In the genomic region with DNA sequence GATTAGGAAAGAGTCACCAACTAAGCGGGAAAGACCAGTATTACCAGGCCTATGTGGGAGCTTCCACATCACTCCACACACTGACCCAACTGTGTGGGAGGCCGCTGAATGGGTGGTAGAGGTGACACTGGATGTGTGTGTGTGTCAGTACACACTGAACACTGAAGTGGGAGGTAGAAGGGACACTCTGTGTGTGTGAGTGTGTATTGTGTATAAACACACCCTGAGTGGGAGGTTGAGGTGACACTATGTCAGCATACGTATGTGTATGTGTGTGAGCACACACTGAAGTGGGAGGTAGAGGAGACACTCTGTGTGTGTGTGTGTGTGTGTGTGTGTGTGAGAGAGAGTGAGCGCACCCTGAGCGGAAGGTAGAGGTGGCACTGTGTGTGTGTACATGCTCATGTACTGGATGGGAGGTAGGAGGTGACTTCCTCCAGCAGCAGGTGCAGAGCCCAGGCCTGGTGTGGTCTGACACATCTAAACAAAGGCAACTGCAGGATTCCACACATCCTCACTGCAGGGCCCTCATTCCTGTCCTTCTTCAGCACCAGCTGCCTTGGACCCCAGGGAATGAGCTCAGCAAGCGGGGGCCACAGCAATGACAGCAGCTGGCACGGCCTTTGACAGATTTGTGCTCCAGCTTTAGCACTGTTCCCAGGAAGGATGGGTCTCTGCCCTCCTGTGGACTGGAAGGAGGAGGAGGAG, we compare ENCODE assay signal across 1 cellular context.
TF ChIP-seq lines count a peak whose summit lies in the region.

No MANE protein-coding gene starts in this region.

TF ChIP-seq in HEK293, 187 proteins besides CTCF, POLR2A, EP300 and RAD21 (continued from another document):
- TF ChIP-seq, protein P1, sequence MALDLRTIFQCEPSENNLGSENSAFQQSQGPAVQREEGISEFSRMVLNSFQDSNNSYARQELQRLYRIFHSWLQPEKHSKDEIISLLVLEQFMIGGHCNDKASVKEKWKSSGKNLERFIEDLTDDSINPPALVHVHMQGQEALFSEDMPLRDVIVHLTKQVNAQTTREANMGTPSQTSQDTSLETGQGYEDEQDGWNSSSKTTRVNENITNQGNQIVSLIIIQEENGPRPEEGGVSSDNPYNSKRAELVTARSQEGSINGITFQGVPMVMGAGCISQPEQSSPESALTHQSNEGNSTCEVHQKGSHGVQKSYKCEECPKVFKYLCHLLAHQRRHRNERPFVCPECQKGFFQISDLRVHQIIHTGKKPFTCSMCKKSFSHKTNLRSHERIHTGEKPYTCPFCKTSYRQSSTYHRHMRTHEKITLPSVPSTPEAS (tag by site-specific recombination; IDR thresholded peaks at IDR 0.05): peak; percentile 49; the same call in 1 of the 2 replicates
